ENCODE assay signal across 31 cellular contexts in the genomic region with DNA sequence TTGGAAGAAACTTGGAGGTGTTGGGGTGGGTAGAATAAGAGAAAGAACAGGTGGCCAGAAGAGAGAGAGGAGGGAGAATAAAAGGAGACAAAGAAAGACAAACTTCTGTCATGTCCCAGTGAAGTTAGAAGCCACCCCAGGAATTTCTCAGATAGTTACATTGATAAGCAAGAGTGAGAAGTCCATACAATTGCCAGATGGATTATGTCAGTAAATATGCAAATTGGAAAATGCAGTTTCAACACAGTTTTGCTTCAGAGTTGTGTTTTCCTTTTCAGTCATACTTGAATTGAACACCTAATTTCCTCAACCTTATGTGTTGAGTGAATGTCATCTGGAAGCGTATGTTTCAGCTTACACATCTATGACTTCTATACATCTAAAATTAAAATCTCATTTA.
"Had no signal": no experiment of that assay in that cellular context is flagged by ENCODE, and none has a peak within 500 bp of the region (broad histone marks: within the 10 kb centered on the region; RNA-seq: fewer than 3 reads in every experiment).

No MANE protein-coding gene starts in this region.

- DNase-seq: activated CD4-positive, alpha-beta T cell treated with anti-CD3 and anti-CD28 coated beads for 48 hours; activated CD4-positive, alpha-beta T cell treated with anti-CD3 and anti-CD28 coated beads, Interleukin-2, amount 50 U/mL, for 48 hours; activated CD8-positive, alpha-beta memory T cell treated with anti-CD3 and anti-CD28 coated beads for 24 hours; activated gamma-delta T cell; activated naive CD4-positive, alpha-beta T cell treated with anti-CD3 and anti-CD28 coated beads, Interleukin-2, amount 10 ng/mL, durations not matched to agents 7 days and 5 days; activated naive CD8-positive, alpha-beta T cell treated with anti-CD3 and anti-CD28 coated beads, Interleukin-2, amount 10 ng/mL, durations not matched to agents 7 days and 5 days; cortex of kidney; effector memory CD8-positive, alpha-beta T cell; heart left ventricle; hypothalamus; immature natural killer cell; left lung; mucosa of descending colon; retina; stimulated activated CD4-positive, alpha-beta T cell treated with anti-CD3 and anti-CD28 coated beads, Interleukin-12 subunit alpha, Interleukin-12 subunit beta, amount 100 ng/mL, for 4 hours; stimulated activated CD4-positive, alpha-beta T cell treated with anti-CD3 and anti-CD28 coated beads, Interleukin-4, amount 100 ng/mL, for 1 hour; stimulated activated naive CD8-positive, alpha-beta T cell treated with anti-CD3 and anti-CD28 coated beads, Interleukin-15, Interleukin-2, amounts not matched to agents 100 U/mL and 50 U/mL, for 24 hours; T-helper 9 cell; testis; trophoblast cell; uterus had no signal

- H3K27ac Mint-ChIP-seq: activated naive CD4-positive, alpha-beta T cell treated with anti-CD3 and anti-CD28 coated beads, Interleukin-2, amount 10 ng/mL, durations not matched to agents 7 days and 5 days; activated naive CD8-positive, alpha-beta T cell treated with anti-CD3 and anti-CD28 coated beads, Interleukin-2, amount 10 ng/mL, durations not matched to agents 7 days and 5 days; brain; effector memory CD8-positive, alpha-beta T cell; immature natural killer cell; natural killer cell treated with Interleukin-12 subunit alpha and Interleukin-12 subunit beta and Interleukin-15 and Interleukin-18, amount 100 ng/mL, for 72 hours had no signal

- H3K27me3 ChIP-seq: ascending aorta, cardiac muscle cell, heart left ventricle, left lung, testis, uterus had no signal

- H3K36me3 Mint-ChIP-seq: activated naive CD4-positive, alpha-beta T cell treated with anti-CD3 and anti-CD28 coated beads, Interleukin-2, amount 10 ng/mL, durations not matched to agents 7 days and 5 days; activated naive CD8-positive, alpha-beta T cell treated with anti-CD3 and anti-CD28 coated beads, Interleukin-2, amount 10 ng/mL, durations not matched to agents 7 days and 5 days; brain; natural killer cell treated with Interleukin-12 subunit alpha and Interleukin-12 subunit beta and Interleukin-15 and Interleukin-18, amount 100 ng/mL, for 72 hours had no signal

- H3K9me3 Mint-ChIP-seq: activated naive CD4-positive, alpha-beta T cell treated with anti-CD3 and anti-CD28 coated beads, Interleukin-2, amount 10 ng/mL, durations not matched to agents 7 days and 5 days; brain; effector memory CD8-positive, alpha-beta T cell; immature natural killer cell; natural killer cell treated with Interleukin-12 subunit alpha and Interleukin-12 subunit beta and Interleukin-15 and Interleukin-18, amount 100 ng/mL, for 72 hours had no signal

- ATAC-seq: effector memory CD8-positive, alpha-beta T cell; heart left ventricle; left lung; mucosa of descending colon; natural killer cell treated with Interleukin-12 subunit alpha and Interleukin-12 subunit beta and Interleukin-15 and Interleukin-18, amount 100 ng/mL, for 72 hours; sciatic nerve; stimulated activated naive CD8-positive, alpha-beta T cell treated with anti-CD3 and anti-CD28 coated beads, Interleukin-15, Interleukin-2, amounts not matched to agents 100 U/mL and 50 U/mL, for 24 hours had no signal

- H3K9me3 ChIP-seq: ascending aorta, heart left ventricle, left lung, mucosa of descending colon, prostate gland, testis, uterus had no signal

- H3K4me3 ChIP-seq: ascending aorta, cardiac muscle cell, heart left ventricle, left lung, lung, mucosa of descending colon, prostate gland, skin epidermis, testis, uterus had no signal

- H3K4me1 ChIP-seq: prostate gland, testis, uterus had no signal

- H3K27ac ChIP-seq: ascending aorta, cardiac muscle cell, left lung, prostate gland, skin epidermis, testis, uterus, VCaP had no signal

- H3K27me3 Mint-ChIP-seq: brain; natural killer cell treated with Interleukin-12 subunit alpha and Interleukin-12 subunit beta and Interleukin-15 and Interleukin-18, amount 100 ng/mL, for 72 hours had no signal

- H3K36me3 ChIP-seq: ascending aorta, cardiac muscle cell, heart left ventricle, left lung, prostate gland, uterus had no signal

- FAIRE-seq: TTC549 had no signal

- H3K4me3 Mint-ChIP-seq: activated naive CD4-positive, alpha-beta T cell treated with anti-CD3 and anti-CD28 coated beads, Interleukin-2, amount 10 ng/mL, durations not matched to agents 7 days and 5 days; activated naive CD8-positive, alpha-beta T cell treated with anti-CD3 and anti-CD28 coated beads, Interleukin-2, amount 10 ng/mL, durations not matched to agents 7 days and 5 days; brain; effector memory CD8-positive, alpha-beta T cell; immature natural killer cell; natural killer cell treated with Interleukin-12 subunit alpha and Interleukin-12 subunit beta and Interleukin-15 and Interleukin-18, amount 100 ng/mL, for 72 hours had no signal

- H3K4me1 Mint-ChIP-seq: activated naive CD4-positive, alpha-beta T cell treated with anti-CD3 and anti-CD28 coated beads, Interleukin-2, amount 10 ng/mL, durations not matched to agents 7 days and 5 days; activated naive CD8-positive, alpha-beta T cell treated with anti-CD3 and anti-CD28 coated beads, Interleukin-2, amount 10 ng/mL, durations not matched to agents 7 days and 5 days had no signal
